In genomic region chr1:244077473-244078220, GRCh38 we compare ENCODE assay signal across 16 cellular contexts. TPM values are rescaled to one million over a fixed set of nuclear protein-coding genes. Genes with fewer than 3 reads are reported as not detected.
DNase-seq lines count a peak whose midpoint lies in the region; ATAC-seq lines count a peak whose summit lies in the region.
"Had no signal": no experiment of that assay in that cellular context is flagged by ENCODE, and none has a peak within 500 bp of the region (broad histone marks: within the 10 kb centered on the region; RNA-seq: fewer than 3 reads in every experiment).

No MANE protein-coding gene starts in this region.

- peak; percentile 53 for ATAC-seq in HG03432 (IDR thresholded peaks at IDR 0.05; ENCODE audit: unreplicated experiment)
- no peak for ATAC-seq in naive thymus-derived CD8-positive, alpha-beta T cell
- no peak for ATAC-seq in GM21717 (IDR thresholded peaks at IDR 0.05; ENCODE audit: unreplicated experiment)
- ATAC-seq in GM18909 (IDR thresholded peaks at IDR 0.05; ENCODE audit: poor library complexity, unreplicated experiment) = no peak
- ATAC-seq: natural killer cell treated with Interleukin-12 subunit alpha and Interleukin-12 subunit beta and Interleukin-15 and Interleukin-18, amount 100 ng/mL, for 72 hours had no signal

- no peaks in the 10 kb centered on the region for H3K9me3 Mint-ChIP-seq in naive thymus-derived CD8-positive, alpha-beta T cell
- H3K9me3 Mint-ChIP-seq in T-helper 2 cell treated with Interferon-gamma antibody and Interleukin-4, amounts not matched to agents 5 μg/mL and 100 μg/mL, for 36 hours = no peaks in the 10 kb centered on the region
- H3K9me3 Mint-ChIP-seq: natural killer cell treated with Interleukin-12 subunit alpha and Interleukin-12 subunit beta and Interleukin-15 and Interleukin-18, amount 100 ng/mL, for 72 hours had no signal

- no peaks in the 10 kb centered on the region for H3K36me3 Mint-ChIP-seq in naive thymus-derived CD8-positive, alpha-beta T cell
- H3K36me3 Mint-ChIP-seq in T-helper 2 cell treated with Interferon-gamma antibody and Interleukin-4, amounts not matched to agents 5 μg/mL and 100 μg/mL, for 36 hours (ENCODE audit: low read depth) = no peaks in the 10 kb centered on the region
- H3K36me3 Mint-ChIP-seq: CD4-positive, CD25-positive, alpha-beta regulatory T cell; natural killer cell treated with Interleukin-12 subunit alpha and Interleukin-12 subunit beta and Interleukin-15 and Interleukin-18, amount 100 ng/mL, for 72 hours had no signal

- peak overlapping the region in 8 of 10 donors; percentile 31 to 98 (median 72) for H3K27ac Mint-ChIP-seq in naive thymus-derived CD8-positive, alpha-beta T cell
- H3K27ac Mint-ChIP-seq in T-helper 2 cell treated with Interferon-gamma antibody and Interleukin-4, amounts not matched to agents 5 μg/mL and 100 μg/mL, for 36 hours = no peak overlapping the region
- H3K27ac Mint-ChIP-seq: CD4-positive, CD25-positive, alpha-beta regulatory T cell; natural killer cell treated with Interleukin-12 subunit alpha and Interleukin-12 subunit beta and Interleukin-15 and Interleukin-18, amount 100 ng/mL, for 72 hours had no signal

- H3K27me3 Mint-ChIP-seq in naive thymus-derived CD8-positive, alpha-beta T cell = peaks cover 0 to 8% (median 0%) of the 10 kb centered on the region in 5 donors
- peaks cover 29% of the 10 kb centered on the region for H3K27me3 Mint-ChIP-seq in T-helper 2 cell treated with Interferon-gamma antibody and Interleukin-4, amounts not matched to agents 5 μg/mL and 100 μg/mL, for 36 hours (ENCODE audit: low read depth)

- H3K4me3 Mint-ChIP-seq in naive thymus-derived CD8-positive, alpha-beta T cell = peak overlapping the region in 5 of 10 donors; percentile 36 to 55 (median 50)
- H3K4me3 Mint-ChIP-seq in T-helper 2 cell treated with Interferon-gamma antibody and Interleukin-4, amounts not matched to agents 5 μg/mL and 100 μg/mL, for 36 hours = no peak overlapping the region
- H3K4me3 Mint-ChIP-seq: CD4-positive, CD25-positive, alpha-beta regulatory T cell; natural killer cell treated with Interleukin-12 subunit alpha and Interleukin-12 subunit beta and Interleukin-15 and Interleukin-18, amount 100 ng/mL, for 72 hours had no signal

- H3K4me1 Mint-ChIP-seq in naive thymus-derived CD8-positive, alpha-beta T cell = peaks cover 21 to 57% (median 48%) of the 10 kb centered on the region in 4 donors
- peaks cover 16% of the 10 kb centered on the region for H3K4me1 Mint-ChIP-seq in T-helper 2 cell treated with Interferon-gamma antibody and Interleukin-4, amounts not matched to agents 5 μg/mL and 100 μg/mL, for 36 hours (ENCODE audit: low read depth)

- DNase-seq in DMS153 treated with DMSO at 0.1 percent for 48 hours (lab: John Stamatoyannopoulos, UW; ENCODE audit: unreplicated experiment) (peak; percentile 66), RPMI8226 (peak; percentile 81), iPS-NIHi11 (ENCODE audit: low spot score) (no peak)
- no peak for DNase-seq in naive thymus-derived CD8-positive, alpha-beta T cell
- DNase-seq in T-helper 2 cell treated with Interferon-gamma antibody and Interleukin-4, amounts not matched to agents 5 μg/mL and 100 μg/mL, for 36 hours (ENCODE audit: low spot score) = no peak
- DNase-seq: activated CD4-positive, alpha-beta T cell treated with anti-CD3 and anti-CD28 coated beads for 1 hour; activated T-cell treated with anti-CD3 and anti-CD28 coated beads, Interleukin-2, amount 50 U/mL, for 48 hours; CD4-positive, CD25-positive, alpha-beta regulatory T cell; effector memory CD4-positive, alpha-beta T cell; NCI-H1105; NCI-H748 treated with DMSO at 0.1 percent for 48 hours; sigmoid colon had no signal

- POLR2A ChIA-PET in naive thymus-derived CD8-positive, alpha-beta T cell (lab: Charles Lee) = interaction anchor here (0.7 to 8.1 kb wide), 3 partner anchors 12 to 131 kb away, joined by 3 to 263 read pairs (median 5); partner anchors contain the start of gene ZBTB18

RNA-seq across cellular contexts. Expression of gene ZBTB18, which starts 26.6 kb away (rescaled TPM):
- total RNA-seq in naive thymus-derived CD8-positive, alpha-beta T cell = 10 to 100 TPM; 69.5 to 71.8 TPM
- 1 to 10 TPM; 2.7 to 5.0 (median 4.3) TPM for polyA plus RNA-seq in naive thymus-derived CD8-positive, alpha-beta T cell

Comparison
In these comparisons a context has a peak if more than half of its experiments do, and no peak if none do; other contexts are left out.
1. DNase-seq: peak in DMS153 treated with DMSO at 0.1 percent for 48 hours (single experiment) and RPMI8226 (single experiment); none in naive thymus-derived CD8-positive, alpha-beta T cell (0 of 10), T-helper 2 cell treated with Interferon-gamma antibody and Interleukin-4, amounts not matched to agents 5 μg/mL and 100 μg/mL, for 36 hours (single experiment) and iPS-NIHi11 (single experiment).